In the genomic region with DNA sequence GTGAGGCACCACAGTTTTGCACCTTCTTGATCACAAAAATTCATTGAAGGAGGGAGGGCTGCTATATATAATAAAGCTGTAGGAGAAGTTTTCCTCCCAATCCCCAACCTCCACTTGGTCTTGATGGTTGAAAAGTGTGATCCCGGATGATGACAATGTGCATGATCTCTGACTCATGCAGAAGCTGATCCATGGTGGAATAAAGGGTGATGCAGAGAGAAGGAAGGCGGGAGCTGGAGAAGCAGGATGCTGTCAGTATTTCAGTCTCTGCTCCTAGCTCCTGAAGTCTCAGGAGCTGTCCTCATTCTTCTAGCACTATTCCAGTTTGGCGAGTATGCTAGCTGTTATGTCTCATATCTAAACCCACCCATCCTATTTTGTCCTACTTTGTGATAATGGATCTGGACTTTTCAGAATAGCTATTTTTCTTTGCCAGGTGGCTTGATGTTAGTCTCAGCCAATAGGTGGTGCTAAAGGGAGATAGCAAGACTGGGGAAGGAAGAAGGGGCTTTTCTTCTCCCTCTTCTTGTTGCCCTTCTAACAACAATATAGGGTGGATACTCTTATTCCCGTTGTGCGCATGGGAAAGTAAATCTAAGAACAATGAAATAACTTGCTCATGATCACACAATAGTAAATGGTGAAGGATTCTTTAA, we compare ENCODE assay signal across 12 cellular contexts.
DNase-seq lines count a peak whose midpoint lies in the region; TF ChIP-seq lines count a peak whose summit lies in the region.
"Had no signal": no experiment of that assay in that cellular context is flagged by ENCODE, and none has a peak within 500 bp of the region (broad histone marks: within the 10 kb centered on the region; RNA-seq: fewer than 3 reads in every experiment).

No MANE protein-coding gene starts in this region.

- no peak for TF ChIP-seq EP300 in Ishikawa (IDR thresholded peaks at IDR 0.05; ENCODE audit: borderline replicate concordance)

- H3K27ac Mint-ChIP-seq in nephron: no peak overlapping the region
- no peak overlapping the region for H3K27ac Mint-ChIP-seq in activated T-helper 1 cell treated with anti-CD3 and anti-CD28 coated beads, Interleukin-12 subunit alpha, Interleukin-12 subunit beta, Interleukin-2, Interleukin-4 antibody, amounts not matched to agents 30 ng/mL and 10 ng/mL and 1 ng/mL, durations not matched to agents 14 hours and 24 hours and 36 hours

- H3K4me1 Mint-ChIP-seq in nephron: no peaks in the 10 kb centered on the region
- peaks cover 6% of the 10 kb centered on the region for H3K4me1 Mint-ChIP-seq in activated T-helper 1 cell treated with anti-CD3 and anti-CD28 coated beads, Interleukin-12 subunit alpha, Interleukin-12 subunit beta, Interleukin-2, Interleukin-4 antibody, amounts not matched to agents 30 ng/mL and 10 ng/mL and 1 ng/mL, durations not matched to agents 14 hours and 24 hours and 36 hours (ENCODE audit: low read depth)

- peak; percentile 11; the same call in 1 of the 2 replicates for TF ChIP-seq RAD21 in Ishikawa (IDR thresholded peaks at IDR 0.05; ENCODE audit: low read depth)

- H3K27me3 Mint-ChIP-seq in nephron (ENCODE audit: low read depth): peaks cover 3% of the 10 kb centered on the region
- H3K27me3 Mint-ChIP-seq in activated T-helper 1 cell treated with anti-CD3 and anti-CD28 coated beads, Interleukin-12 subunit alpha, Interleukin-12 subunit beta, Interleukin-2, Interleukin-4 antibody, amounts not matched to agents 30 ng/mL and 10 ng/mL and 1 ng/mL, durations not matched to agents 14 hours and 24 hours and 36 hours (ENCODE audit: insufficient read depth): peaks cover 2% of the 10 kb centered on the region

- intact Hi-C loops in activated T-helper 1 cell treated with anti-CD3 and anti-CD28 coated beads, Interleukin-12 subunit alpha, Interleukin-12 subunit beta, Interleukin-2, Interleukin-4 antibody, amounts not matched to agents 30 ng/mL and 10 ng/mL and 1 ng/mL, durations not matched to agents 14 hours and 24 hours and 36 hours (cut with micrococcal nuclease): no loop called here

- DNase-seq in EL (peak; percentile 65), astrocyte of the hippocampus (ENCODE audit: low read depth, low spot score) (peak; percentile 6), cerebellum (ENCODE audit: low spot score) (no peak), caudate nucleus (lab: John Stamatoyannopoulos, UW) (no peak), NCI-H2227 (lab: John Stamatoyannopoulos, UW; ENCODE audit: unreplicated experiment) (no peak)
- DNase-seq in activated T-helper 1 cell treated with anti-CD3 and anti-CD28 coated beads, Interleukin-12 subunit alpha, Interleukin-12 subunit beta, Interleukin-2, Interleukin-4 antibody, amounts not matched to agents 30 ng/mL and 10 ng/mL and 1 ng/mL, durations not matched to agents 14 hours and 24 hours and 36 hours (ENCODE audit: low spot score): no peak
- DNase-seq: heart left ventricle; SHP77; stimulated activated naive CD4-positive, alpha-beta T cell treated with Interleukin-2 at 50 U/mL for 16 hours had no signal

- H3K4me3 Mint-ChIP-seq in nephron: no peak overlapping the region
- H3K4me3 Mint-ChIP-seq in activated T-helper 1 cell treated with anti-CD3 and anti-CD28 coated beads, Interleukin-12 subunit alpha, Interleukin-12 subunit beta, Interleukin-2, Interleukin-4 antibody, amounts not matched to agents 30 ng/mL and 10 ng/mL and 1 ng/mL, durations not matched to agents 14 hours and 24 hours and 36 hours: no peak overlapping the region

- TF ChIP-seq CTCF in nephron (IDR thresholded peaks at IDR 0.05; ENCODE audit: unreplicated experiment in 3 of 3): peak; percentile 17 to 27 (median 21)

- H3K9me3 Mint-ChIP-seq in nephron: peaks cover 3% of the 10 kb centered on the region
- no peaks in the 10 kb centered on the region for H3K9me3 Mint-ChIP-seq in activated T-helper 1 cell treated with anti-CD3 and anti-CD28 coated beads, Interleukin-12 subunit alpha, Interleukin-12 subunit beta, Interleukin-2, Interleukin-4 antibody, amounts not matched to agents 30 ng/mL and 10 ng/mL and 1 ng/mL, durations not matched to agents 14 hours and 24 hours and 36 hours

- no peak overlapping the region for H3K27ac ChIP-seq in caudate nucleus (ENCODE audit: low read depth, low read length)
- H3K27ac ChIP-seq: heart left ventricle, right atrium auricular region had no signal

- H3K36me3 Mint-ChIP-seq in nephron (ENCODE audit: low read depth): no peaks in the 10 kb centered on the region
- H3K36me3 Mint-ChIP-seq in activated T-helper 1 cell treated with anti-CD3 and anti-CD28 coated beads, Interleukin-12 subunit alpha, Interleukin-12 subunit beta, Interleukin-2, Interleukin-4 antibody, amounts not matched to agents 30 ng/mL and 10 ng/mL and 1 ng/mL, durations not matched to agents 14 hours and 24 hours and 36 hours (ENCODE audit: low read depth): no peaks in the 10 kb centered on the region

TF ChIP-seq in Ishikawa, 13 proteins besides CTCF, POLR2A, EP300 and RAD21:
- TF ChIP-seq CEBPB (IDR thresholded peaks at IDR 0.05) (no peak), EGR1 (IDR thresholded peaks at IDR 0.05) (no peak), YY1 (IDR thresholded peaks at IDR 0.05; ENCODE audit: low read depth) (no peak), TCF12 (IDR thresholded peaks at IDR 0.05; ENCODE audit: low read depth) (no peak), TAF1 (IDR thresholded peaks at IDR 0.05; ENCODE audit: low read depth) (no peak), NFIC (IDR thresholded peaks at IDR 0.05) (no peak), FOXM1 (IDR thresholded peaks at IDR 0.05; ENCODE audit: borderline replicate concordance, low read depth) (no peak), ZBTB7A (IDR thresholded peaks at IDR 0.05; ENCODE audit: low read depth) (no peak), CREB1 (IDR thresholded peaks at IDR 0.05; ENCODE audit: low read depth) (no peak), TEAD4 (IDR thresholded peaks at IDR 0.05) (no peak)
- TF ChIP-seq, protein P1, sequence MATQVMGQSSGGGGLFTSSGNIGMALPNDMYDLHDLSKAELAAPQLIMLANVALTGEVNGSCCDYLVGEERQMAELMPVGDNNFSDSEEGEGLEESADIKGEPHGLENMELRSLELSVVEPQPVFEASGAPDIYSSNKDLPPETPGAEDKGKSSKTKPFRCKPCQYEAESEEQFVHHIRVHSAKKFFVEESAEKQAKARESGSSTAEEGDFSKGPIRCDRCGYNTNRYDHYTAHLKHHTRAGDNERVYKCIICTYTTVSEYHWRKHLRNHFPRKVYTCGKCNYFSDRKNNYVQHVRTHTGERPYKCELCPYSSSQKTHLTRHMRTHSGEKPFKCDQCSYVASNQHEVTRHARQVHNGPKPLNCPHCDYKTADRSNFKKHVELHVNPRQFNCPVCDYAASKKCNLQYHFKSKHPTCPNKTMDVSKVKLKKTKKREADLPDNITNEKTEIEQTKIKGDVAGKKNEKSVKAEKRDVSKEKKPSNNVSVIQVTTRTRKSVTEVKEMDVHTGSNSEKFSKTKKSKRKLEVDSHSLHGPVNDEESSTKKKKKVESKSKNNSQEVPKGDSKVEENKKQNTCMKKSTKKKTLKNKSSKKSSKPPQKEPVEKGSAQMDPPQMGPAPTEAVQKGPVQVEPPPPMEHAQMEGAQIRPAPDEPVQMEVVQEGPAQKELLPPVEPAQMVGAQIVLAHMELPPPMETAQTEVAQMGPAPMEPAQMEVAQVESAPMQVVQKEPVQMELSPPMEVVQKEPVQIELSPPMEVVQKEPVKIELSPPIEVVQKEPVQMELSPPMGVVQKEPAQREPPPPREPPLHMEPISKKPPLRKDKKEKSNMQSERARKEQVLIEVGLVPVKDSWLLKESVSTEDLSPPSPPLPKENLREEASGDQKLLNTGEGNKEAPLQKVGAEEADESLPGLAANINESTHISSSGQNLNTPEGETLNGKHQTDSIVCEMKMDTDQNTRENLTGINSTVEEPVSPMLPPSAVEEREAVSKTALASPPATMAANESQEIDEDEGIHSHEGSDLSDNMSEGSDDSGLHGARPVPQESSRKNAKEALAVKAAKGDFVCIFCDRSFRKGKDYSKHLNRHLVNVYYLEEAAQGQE (IDR thresholded peaks at IDR 0.05; ENCODE audit: low read depth): no peak
- TF ChIP-seq, protein P2, sequence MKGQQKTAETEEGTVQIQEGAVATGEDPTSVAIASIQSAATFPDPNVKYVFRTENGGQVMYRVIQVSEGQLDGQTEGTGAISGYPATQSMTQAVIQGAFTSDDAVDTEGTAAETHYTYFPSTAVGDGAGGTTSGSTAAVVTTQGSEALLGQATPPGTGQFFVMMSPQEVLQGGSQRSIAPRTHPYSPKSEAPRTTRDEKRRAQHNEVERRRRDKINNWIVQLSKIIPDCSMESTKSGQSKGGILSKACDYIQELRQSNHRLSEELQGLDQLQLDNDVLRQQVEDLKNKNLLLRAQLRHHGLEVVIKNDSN (IDR thresholded peaks at IDR 0.05): no peak
- TF ChIP-seq, protein P3, sequence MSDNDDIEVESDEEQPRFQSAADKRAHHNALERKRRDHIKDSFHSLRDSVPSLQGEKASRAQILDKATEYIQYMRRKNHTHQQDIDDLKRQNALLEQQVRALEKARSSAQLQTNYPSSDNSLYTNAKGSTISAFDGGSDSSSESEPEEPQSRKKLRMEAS (IDR thresholded peaks at IDR 0.05): no peak

Comparison
In these comparisons a context has a peak if more than half of its experiments do, and no peak if none do; other contexts are left out.
1. DNase-seq: peak in EL (single experiment) and astrocyte of the hippocampus (single experiment); none in cerebellum (single experiment), caudate nucleus (0 of 61), NCI-H2227 (single experiment) and activated T-helper 1 cell treated with anti-CD3 and anti-CD28 coated beads, Interleukin-12 subunit alpha, Interleukin-12 subunit beta, Interleukin-2, Interleukin-4 antibody, amounts not matched to agents 30 ng/mL and 10 ng/mL and 1 ng/mL, durations not matched to agents 14 hours and 24 hours and 36 hours (single experiment).